ENCODE assay signal across 19 cellular contexts in genomic region chr3:45208587-45208986, GRCh38. TPM values are rescaled to one million over a fixed set of nuclear protein-coding genes. Genes with fewer than 3 reads are reported as not detected.
DNase-seq lines count a peak whose midpoint lies in the region; ATAC-seq and TF ChIP-seq lines count a peak whose summit lies in the region.
"Had no signal": no experiment of that assay in that cellular context is flagged by ENCODE, and none has a peak within 500 bp of the region (broad histone marks: within the 10 kb centered on the region; RNA-seq: fewer than 3 reads in every experiment).

No MANE protein-coding gene starts in this region.

- DNase-seq in activated T-cell treated with anti-CD3 and anti-CD28 coated beads, Interleukin-2, amount 50 U/mL, for 72 hours: peak; percentile 17 to 22
- no peak for DNase-seq in activated T-cell treated with anti-CD3 and anti-CD28 coated beads for 4 hours
- no peak for DNase-seq in RWPE1 (ENCODE audit: low spot score)
- DNase-seq: ACHN; GF-D8; GOT3; HFFc6; NCI-H1092; NCI-H1694; NCI-H345; NCI-H69; NK-92 treated with Interleukin-12 subunit alpha and Interleukin-12 subunit beta, amount 100 ng/mL, for 24 hours; PC-3 had no signal

- H3K9me3 Mint-ChIP-seq in activated T-cell treated with anti-CD3 and anti-CD28 coated beads, Interleukin-2, amount 50 U/mL, for 72 hours: no peaks in the 10 kb centered on the region
- H3K9me3 Mint-ChIP-seq in activated T-helper 17 cell treated with anti-CD3 and anti-CD28 coated beads, Interleukin-2, amount 50 U/mL, for 72 hours: no peaks in the 10 kb centered on the region
- H3K9me3 Mint-ChIP-seq in stimulated activated naive CD8-positive, alpha-beta T cell treated with anti-CD3 and anti-CD28 coated beads, Interleukin-15, Interleukin-2, amounts not matched to agents 100 ng/mL and 50 ng/mL, for 24 hours: no peaks in the 10 kb centered on the region
- H3K9me3 Mint-ChIP-seq: CD4-positive, CD25-positive, alpha-beta regulatory T cell; HFFc6 had no signal

- TF ChIP-seq CTCF in RWPE1 (conservative IDR thresholded peaks at IDR 0.05; ENCODE audit: low read depth): no peak

- CTCF ChIA-PET in RWPE1 (lab: Yijun Ruan, JAX): interaction anchor here (0.6 kb wide), 1 partner anchor 129 kb away, joined by 3 read pairs; no protein-coding TSS in a partner anchor

- peak overlapping the region; percentile 57; the same call in 1 of the 2 replicates for H3K27ac ChIP-seq in RWPE1
- H3K27ac ChIP-seq: KMS-11 had no signal

- no peaks in the 10 kb centered on the region for H3K36me3 Mint-ChIP-seq in activated T-cell treated with anti-CD3 and anti-CD28 coated beads, Interleukin-2, amount 50 U/mL, for 72 hours (ENCODE audit: insufficient read depth in 2 of 2)
- no peaks in the 10 kb centered on the region for H3K36me3 Mint-ChIP-seq in activated T-helper 17 cell treated with anti-CD3 and anti-CD28 coated beads, Interleukin-2, amount 50 U/mL, for 72 hours (ENCODE audit: low read depth)
- no peaks in the 10 kb centered on the region for H3K36me3 Mint-ChIP-seq in stimulated activated naive CD8-positive, alpha-beta T cell treated with anti-CD3 and anti-CD28 coated beads, Interleukin-15, Interleukin-2, amounts not matched to agents 100 ng/mL and 50 ng/mL, for 24 hours (ENCODE audit: low read depth)
- H3K36me3 Mint-ChIP-seq: CD4-positive, CD25-positive, alpha-beta regulatory T cell had no signal

- peaks cover 31% of the 10 kb centered on the region for H3K4me1 Mint-ChIP-seq in activated T-cell treated with anti-CD3 and anti-CD28 coated beads, Interleukin-2, amount 50 U/mL, for 72 hours (ENCODE audit: low read depth)
- peaks cover 9% of the 10 kb centered on the region for H3K4me1 Mint-ChIP-seq in activated T-helper 17 cell treated with anti-CD3 and anti-CD28 coated beads, Interleukin-2, amount 50 U/mL, for 72 hours
- H3K4me1 Mint-ChIP-seq in stimulated activated naive CD8-positive, alpha-beta T cell treated with anti-CD3 and anti-CD28 coated beads, Interleukin-15, Interleukin-2, amounts not matched to agents 100 ng/mL and 50 ng/mL, for 24 hours (ENCODE audit: low read depth): peaks cover 14% of the 10 kb centered on the region

- POLR2A ChIA-PET in RWPE1 (lab: Yijun Ruan, JAX; ENCODE audit: low non-redundant PET): interaction anchor here (0.7 kb wide), 1 partner anchor 37 kb away, joined by 5 read pairs; no protein-coding TSS in a partner anchor

- H3K27ac Mint-ChIP-seq in activated T-cell treated with anti-CD3 and anti-CD28 coated beads, Interleukin-2, amount 50 U/mL, for 72 hours: no peak overlapping the region
- H3K27ac Mint-ChIP-seq in activated T-helper 17 cell treated with anti-CD3 and anti-CD28 coated beads, Interleukin-2, amount 50 U/mL, for 72 hours: peak overlapping the region; percentile 46
- peak overlapping the region; percentile 45 for H3K27ac Mint-ChIP-seq in stimulated activated naive CD8-positive, alpha-beta T cell treated with anti-CD3 and anti-CD28 coated beads, Interleukin-15, Interleukin-2, amounts not matched to agents 100 ng/mL and 50 ng/mL, for 24 hours
- H3K27ac Mint-ChIP-seq: HFFc6 had no signal

- ATAC-seq in activated T-cell treated with anti-CD3 and anti-CD28 coated beads, Interleukin-2, amount 50 U/mL, for 72 hours (replicated peaks in 1 of 2): peak; percentile 78 to 84
- peak; percentile 84 for ATAC-seq in activated T-helper 17 cell treated with anti-CD3 and anti-CD28 coated beads, Interleukin-2, amount 50 U/mL, for 72 hours (replicated peaks)
- ATAC-seq in esophagus mucosa: no peak
- no peak for ATAC-seq in GM19455 (IDR thresholded peaks at IDR 0.05; ENCODE audit: unreplicated experiment)
- ATAC-seq: PC-3 had no signal

- H3K4me3 Mint-ChIP-seq in activated T-cell treated with anti-CD3 and anti-CD28 coated beads, Interleukin-2, amount 50 U/mL, for 72 hours: no peak overlapping the region
- H3K4me3 Mint-ChIP-seq in activated T-helper 17 cell treated with anti-CD3 and anti-CD28 coated beads, Interleukin-2, amount 50 U/mL, for 72 hours: peak overlapping the region; percentile 7
- no peak overlapping the region for H3K4me3 Mint-ChIP-seq in stimulated activated naive CD8-positive, alpha-beta T cell treated with anti-CD3 and anti-CD28 coated beads, Interleukin-15, Interleukin-2, amounts not matched to agents 100 ng/mL and 50 ng/mL, for 24 hours
- H3K4me3 Mint-ChIP-seq: HFFc6 had no signal

- H3K27me3 Mint-ChIP-seq in activated T-cell treated with anti-CD3 and anti-CD28 coated beads, Interleukin-2, amount 50 U/mL, for 72 hours (ENCODE audit: low read depth): peaks cover 18% of the 10 kb centered on the region
- H3K27me3 Mint-ChIP-seq in activated T-helper 17 cell treated with anti-CD3 and anti-CD28 coated beads, Interleukin-2, amount 50 U/mL, for 72 hours: peaks cover 13% of the 10 kb centered on the region
- H3K27me3 Mint-ChIP-seq in stimulated activated naive CD8-positive, alpha-beta T cell treated with anti-CD3 and anti-CD28 coated beads, Interleukin-15, Interleukin-2, amounts not matched to agents 100 ng/mL and 50 ng/mL, for 24 hours: peaks cover 40% of the 10 kb centered on the region

RNA-seq across cellular contexts. Expression of gene TMEM158, which starts 17.5 kb away (rescaled TPM):
- total RNA-seq in activated T-cell treated with anti-CD3 and anti-CD28 coated beads, Interleukin-2, amount 50 U/mL, for 72 hours: not detected
- total RNA-seq in activated T-helper 17 cell treated with anti-CD3 and anti-CD28 coated beads, Interleukin-2, amount 50 U/mL, for 72 hours: not detected
- 3.5 TPM for total RNA-seq in esophagus mucosa

Comparison
In these comparisons a context has a peak if more than half of its experiments do, and no peak if none do; other contexts are left out.
1. DNase-seq: peak in activated T-cell treated with anti-CD3 and anti-CD28 coated beads, Interleukin-2, amount 50 U/mL, for 72 hours (2 of 2); none in activated T-cell treated with anti-CD3 and anti-CD28 coated beads for 4 hours (single experiment) and RWPE1 (single experiment).
2. ATAC-seq: peak in activated T-cell treated with anti-CD3 and anti-CD28 coated beads, Interleukin-2, amount 50 U/mL, for 72 hours (2 of 2) and activated T-helper 17 cell treated with anti-CD3 and anti-CD28 coated beads, Interleukin-2, amount 50 U/mL, for 72 hours (single experiment); none in esophagus mucosa (single experiment) and GM19455 (single experiment).